In the genomic region with DNA sequence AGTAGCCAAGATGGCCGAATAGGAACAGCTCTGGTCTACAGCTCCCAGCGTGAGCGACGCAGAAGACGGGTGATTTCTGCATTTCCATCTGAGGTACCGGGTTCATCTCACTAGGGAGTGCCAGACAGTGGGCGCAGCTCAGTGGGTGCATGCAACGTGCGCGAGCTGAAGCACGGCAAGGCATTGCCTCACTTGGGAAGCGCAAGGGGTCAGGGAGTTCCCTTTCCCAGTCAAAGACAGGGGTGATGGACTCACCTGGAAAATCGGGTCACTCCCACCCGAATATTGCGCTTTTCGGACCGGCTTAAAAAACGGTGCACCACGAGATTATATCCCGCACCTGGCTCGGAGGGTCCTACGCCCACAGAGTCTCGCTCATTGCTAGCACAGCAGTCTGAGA, we compare ENCODE assay signal across 6 cellular contexts. TPM values are rescaled to one million over a fixed set of nuclear protein-coding genes. Genes with fewer than 3 reads are reported as not detected.
A peak's percentile ranks its signal among the peaks of the same experiment; 100 is the strongest.
DNase-seq lines count a peak whose midpoint lies in the region; ATAC-seq and TF ChIP-seq lines count a peak whose summit lies in the region.
"Not testable (repeated sequence)": the region's sequence is repeated elsewhere in the genome, so short reads cannot be mapped to it uniquely, and the experiment has no call there.

No MANE protein-coding gene starts in this region.

- not testable (repeated sequence) for H3K4me1 Mint-ChIP-seq in H9, WTC11, endodermal cell

- not testable (repeated sequence) for H4K91ac ChIP-seq in H9 (ENCODE audit: insufficient read length, low read depth, low read length); neuronal stem cell (ENCODE audit: low read depth, low read length, poor library complexity)

- H3K23ac ChIP-seq in H9 (ENCODE audit: insufficient read length, low read depth, low read length); neuronal stem cell (ENCODE audit: low read depth, low read length, poor library complexity): not testable (repeated sequence)

- not testable (repeated sequence) for H3K23me2 ChIP-seq in H9 (ENCODE audit: insufficient read length, low read depth, low read length, poor library complexity, severe bottlenecking)

- TF ChIP-seq CTCF in H9 (conservative IDR thresholded peaks at IDR 0.05); WTC11 (IDR thresholded peaks at IDR 0.05); endodermal cell (conservative IDR thresholded peaks at IDR 0.05): not testable (repeated sequence)

- H3K56ac ChIP-seq in H9 (ENCODE audit: insufficient read length, low read depth, low read length): not testable (repeated sequence)

- not testable (repeated sequence) for H3K79me2 ChIP-seq in H9 (ENCODE audit: insufficient read depth, low read length)

- peak overlapping the region; percentile 25 for H3K4me2 ChIP-seq in H9 (ENCODE audit: insufficient read depth, insufficient read length, low read length)
- H3K4me2 ChIP-seq in neuronal stem cell (ENCODE audit: insufficient read depth, low read length, poor library complexity, severe bottlenecking): not testable (repeated sequence)

- H2AFZ ChIP-seq in H9 (ENCODE audit: low read length): peak overlapping the region; percentile 29
- H2AFZ ChIP-seq in neuronal stem cell (ENCODE audit: low read length): not testable (repeated sequence)

- H2AK5ac ChIP-seq in H9 (ENCODE audit: insufficient read length, low read length); neuronal stem cell (ENCODE audit: low read depth, low read length): not testable (repeated sequence)

- not testable (repeated sequence) for H3K36me3 Mint-ChIP-seq in H9 (ENCODE audit: insufficient read depth in 1 of 3, low read depth in 3 of 3); WTC11; endodermal cell (ENCODE audit: low read depth)

- H2BK15ac ChIP-seq in H9 (ENCODE audit: low read depth, low read length); neuronal stem cell (ENCODE audit: low read length): not testable (repeated sequence)

- H3K27ac Mint-ChIP-seq in H9 (peak overlapping the region in 1 of 3 experiments; percentile 22; a peak in 1 of 7 replicates), endodermal cell (peak overlapping the region; percentile 30)
- H3K27ac Mint-ChIP-seq in WTC11: not testable (repeated sequence)

- CTCF ChIA-PET in WTC11 (lab: Charles Lee): not testable (repeated sequence)

- not testable (repeated sequence) for DNase-seq in H9; WTC11 (ENCODE audit: low spot score); neuronal stem cell (ENCODE audit: low spot score)
- DNase-seq in NCI-H69 (lab: John Stamatoyannopoulos, UW): peak; percentile 5
- peak; percentile 47 for DNase-seq in endodermal cell

- not testable (repeated sequence) for H4K8ac ChIP-seq in H9 (replicated peaks; ENCODE audit: insufficient read length, low read depth, low read length)
- H4K8ac ChIP-seq in neuronal stem cell (ENCODE audit: low read depth, low read length): peak overlapping the region; percentile 43

- H3K9me3 ChIP-seq in ES-I3 (ENCODE audit: control insufficient read depth, insufficient read depth, low read length); H9 (ENCODE audit: control insufficient read depth, low read depth, low read length); endodermal cell (ENCODE audit: control insufficient read depth, low read length); neuronal stem cell (replicated peaks in 1 of 2; ENCODE audit: control insufficient read depth in 2 of 2, insufficient read depth in 1 of 2, low read depth in 1 of 2, low read length in 2 of 2): not testable (repeated sequence)

- POLR2A ChIA-PET in WTC11 (lab: Charles Lee): not testable (repeated sequence)

- H2BK5ac ChIP-seq in H9 (ENCODE audit: insufficient read length, low read length); neuronal stem cell (ENCODE audit: low read length): not testable (repeated sequence)

- H3K4ac ChIP-seq in H9 (ENCODE audit: low read depth, low read length); neuronal stem cell (ENCODE audit: low read length): not testable (repeated sequence)

- not testable (repeated sequence) for H3K4me3 ChIP-seq in endodermal cell (ENCODE audit: low read length); neuronal stem cell (ENCODE audit: low read length in 2 of 2)

- H3K9me3 Mint-ChIP-seq in H9, WTC11: not testable (repeated sequence)
- peaks cover 13% of the 10 kb centered on the region for H3K9me3 Mint-ChIP-seq in endodermal cell

- H3K27me3 Mint-ChIP-seq in H9 (ENCODE audit: low read depth); WTC11 (ENCODE audit: low read depth); endodermal cell (ENCODE audit: insufficient read depth): not testable (repeated sequence)

- H3K4me3 Mint-ChIP-seq in H9: peak overlapping the region; percentile 48 to 54; a peak in 3 of 5 replicates
- peak overlapping the region; percentile 73 for H3K4me3 Mint-ChIP-seq in WTC11
- peak overlapping the region; percentile 47 for H3K4me3 Mint-ChIP-seq in endodermal cell

- not testable (repeated sequence) for H3K27ac ChIP-seq in H9 (ENCODE audit: insufficient read length, low read depth, low read length); endodermal cell (ENCODE audit: low read depth, low read length); neuronal stem cell (replicated peaks; ENCODE audit: low read length)

- H3K27me3 ChIP-seq in H9 (ENCODE audit: insufficient read depth, low read length); endodermal cell (ENCODE audit: control insufficient read depth, insufficient read depth, low read length, poor library complexity, severe bottlenecking); neuronal stem cell (ENCODE audit: control insufficient read depth in 3 of 3, insufficient read depth in 3 of 3, low read depth in 1 of 3, low read length in 3 of 3): not testable (repeated sequence)

- WGBS in H9 (ENCODE audit: extremely low coverage, insufficient read length, low lambda C conversion rate): no CpG with 5 or more reads among the region's 23 CpGs
- 94 to 95% methylated on average over 17 to 23 of the region's 23 CpGs for WGBS in endodermal cell (ENCODE audit: insufficient coverage in 1 of 2, insufficient read length in 1 of 2), 2 experiments
- no CpG with 5 or more reads among the region's 23 CpGs for WGBS in neuronal stem cell (ENCODE audit: extremely low coverage in 2 of 2, insufficient read length in 2 of 2, insufficient replicate concordance in 1 of 2), 2 donors

- H3K14ac ChIP-seq in H9 (ENCODE audit: insufficient read depth, low read length): peak overlapping the region; percentile 88
- not testable (repeated sequence) for H3K14ac ChIP-seq in neuronal stem cell (ENCODE audit: low read length)

- not testable (repeated sequence) for H2BK12ac ChIP-seq in H9 (ENCODE audit: insufficient read length, low read depth, low read length); neuronal stem cell (ENCODE audit: low read length)

- H2BK120ac ChIP-seq in H9 (ENCODE audit: low read depth, low read length, poor library complexity, severe bottlenecking); neuronal stem cell (ENCODE audit: low read depth, low read length): not testable (repeated sequence)

- not testable (repeated sequence) for H4K5ac ChIP-seq in H9 (ENCODE audit: insufficient read length, low read depth, low read length)

- H3K9ac ChIP-seq in ES-I3 (ENCODE audit: low read depth, low read length): peak overlapping the region; percentile 40; the same call in 1 of the 2 replicates
- not testable (repeated sequence) for H3K9ac ChIP-seq in H9 (ENCODE audit: extremely low read depth, insufficient read length, low read length); endodermal cell (ENCODE audit: extremely low read depth, low read length, poor library complexity, severe bottlenecking); neuronal stem cell (ENCODE audit: low read depth, low read length, poor library complexity)

- ATAC-seq in WTC11: not testable (repeated sequence)

- H2BK20ac ChIP-seq in H9 (ENCODE audit: low read depth, low read length, poor library complexity, severe bottlenecking): not testable (repeated sequence)

- H4K20me1 ChIP-seq in H9 (ENCODE audit: control insufficient read depth, insufficient read depth, insufficient read length): not testable (repeated sequence)

- H3K18ac ChIP-seq in H9 (ENCODE audit: insufficient read length, low read depth, low read length); neuronal stem cell (ENCODE audit: low read length): not testable (repeated sequence)

- not testable (repeated sequence) for H3K36me3 ChIP-seq in ES-I3 (ENCODE audit: insufficient read depth, low read length); endodermal cell (ENCODE audit: control insufficient read depth, insufficient read depth, low read length); neuronal stem cell (replicated peaks in 1 of 2; ENCODE audit: control insufficient read depth in 2 of 2, insufficient read depth in 2 of 2, low read length in 2 of 2)

- H3T11ph ChIP-seq in H9 (ENCODE audit: low read length): not testable (repeated sequence)

- H3K79me1 ChIP-seq in H9 (ENCODE audit: insufficient read depth, low read depth, low read length, poor library complexity, severe bottlenecking); neuronal stem cell (ENCODE audit: low read depth, low read length): not testable (repeated sequence)

- not testable (repeated sequence) for H3K4me1 ChIP-seq in ES-I3 (ENCODE audit: insufficient read depth, low read length); H9 (ENCODE audit: insufficient read depth, low read length); endodermal cell (ENCODE audit: control insufficient read depth, insufficient read depth, low read length); neuronal stem cell (ENCODE audit: control insufficient read depth in 2 of 2, insufficient read depth in 1 of 2, low read depth in 1 of 2, low read length in 2 of 2)

RNA-seq across cellular contexts. Expression of a gene that starts 55.7 kb away (rescaled TPM):
- total RNA-seq in H9 (2021) (14.3 and 14.9 TPM in 2 replicates), WTC11 (2021) (14.9 to 17.7 TPM (median 15.5 TPM) in 3 replicates), endodermal cell (10 to 100 TPM; 35.8 to 75.1 TPM)
- polyA plus RNA-seq in endodermal cell (2013, experiment 1 of 2): 33.4 TPM
- polyA plus RNA-seq in endodermal cell (2013, experiment 2 of 2): 34.5 TPM
- 19.7 TPM for polyA plus RNA-seq in neuronal stem cell (2013, experiment 1 of 2)
- polyA plus RNA-seq in neuronal stem cell (2013, experiment 2 of 2): 19.8 TPM
